In the genomic region with DNA sequence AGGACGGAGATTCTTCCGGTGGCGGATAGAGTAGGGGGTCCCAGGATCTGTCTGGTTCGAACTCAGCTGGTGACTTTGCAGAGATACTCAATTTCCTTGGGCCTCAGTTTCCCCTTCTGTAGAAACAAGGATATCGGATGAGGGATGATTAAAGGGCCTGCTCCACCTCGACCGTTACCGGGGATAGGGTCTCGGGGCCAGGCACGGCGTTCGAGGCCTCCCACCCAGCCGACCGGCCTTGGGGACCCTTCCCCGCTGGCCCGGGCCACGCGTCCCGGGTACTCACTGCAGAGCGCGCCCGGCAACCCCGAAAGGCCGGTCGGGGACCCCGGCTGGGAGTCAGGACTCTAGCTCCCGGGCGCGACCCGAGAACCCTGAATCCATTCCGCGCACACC, we compare ENCODE assay signal across 8 cellular contexts. TPM values are rescaled to one million over a fixed set of nuclear protein-coding genes. Genes with fewer than 3 reads are reported as not detected.
A peak's percentile ranks its signal among the peaks of the same experiment; 100 is the strongest.
DNase-seq lines count a peak whose midpoint lies in the region; ATAC-seq and TF ChIP-seq lines count a peak whose summit lies in the region.

No MANE protein-coding gene starts in this region.

- H3K4me1 ChIP-seq in right atrium auricular region (peaks cover 0 to 51% of the 10 kb centered on the region in 2 donors), ascending aorta (peaks cover 6 to 41% of the 10 kb centered on the region in 2 donors), lung (ENCODE audit: control insufficient read depth in 2 of 2, insufficient read depth in 2 of 2, low read length in 2 of 2) (peaks cover 12 to 28% of the 10 kb centered on the region in 2 donors)

- H3K4me3 ChIP-seq in right atrium auricular region: peak overlapping the region; percentile 89 to 93
- peak overlapping the region; percentile 76 to 98 for H3K4me3 ChIP-seq in ascending aorta
- peak overlapping the region; percentile 89 for H3K4me3 ChIP-seq in lung

- H3K27ac ChIP-seq in right atrium auricular region (peak overlapping the region; percentile 99), ascending aorta (peak overlapping the region; percentile 96 to 99), lung (ENCODE audit: low read depth in 1 of 2, low read length in 1 of 2) (peak overlapping the region; percentile 96 to 97)

- H3K27me3 ChIP-seq in right atrium auricular region: no peaks in the 10 kb centered on the region
- H3K27me3 ChIP-seq in ascending aorta: no peaks in the 10 kb centered on the region
- no peaks in the 10 kb centered on the region for H3K27me3 ChIP-seq in lung (ENCODE audit: control insufficient read depth, insufficient read depth)

- ATAC-seq in Right ventricle myocardium inferior: no peak
- no peak for ATAC-seq in lung (ENCODE audit: insufficient read depth, low FRiP score)
- ATAC-seq in GM21367 (IDR thresholded peaks at IDR 0.05; ENCODE audit: unreplicated experiment): no peak

- peaks cover 24% of the 10 kb centered on the region for H3K36me3 ChIP-seq in right atrium auricular region
- H3K36me3 ChIP-seq in ascending aorta: peaks cover 3 to 14% of the 10 kb centered on the region in 2 donors
- peaks cover 7 to 14% of the 10 kb centered on the region in 2 donors for H3K36me3 ChIP-seq in lung (ENCODE audit: control insufficient read depth in 2 of 2, insufficient read depth in 2 of 2, low read length in 2 of 2)

- no peak for TF ChIP-seq CTCF in right atrium auricular region (IDR thresholded peaks at IDR 0.05)
- no peak for TF ChIP-seq CTCF in ascending aorta (IDR thresholded peaks at IDR 0.05)
- no peak for TF ChIP-seq CTCF in lung (IDR thresholded peaks at IDR 0.05; ENCODE audit: control extremely low read depth, extremely low read depth)

- intact Hi-C loops in Right ventricle myocardium inferior (cut with DNase I) (loop anchor here (10.0 kb wide), 1 partner anchor 193 kb away; a partner anchor contains a TSS), ascending aorta (cut with DNase I) (loop anchor here (1.0 to 5.0 kb wide), 2 partner anchors 39 to 1155 kb away; a partner anchor contains a TSS)

- no peaks in the 10 kb centered on the region for H3K9me3 ChIP-seq in right atrium auricular region
- H3K9me3 ChIP-seq in ascending aorta: no peaks in the 10 kb centered on the region
- H3K9me3 ChIP-seq in lung (ENCODE audit: control insufficient read depth in 2 of 2, insufficient read depth in 1 of 2, low read length in 1 of 2): no peaks in the 10 kb centered on the region

- WGBS in lung, 2 donors: 0 to 1% methylated on average over 32 of the region's 32 CpGs

- no peak for DNase-seq in right atrium auricular region (ENCODE audit: low spot score)
- no peak for DNase-seq in Right ventricle myocardium inferior (ENCODE audit: missing footprints)
- no peak for DNase-seq in ascending aorta (ENCODE audit: low spot score in 2 of 2)
- DNase-seq in lung (ENCODE audit: low spot score): no peak
- no peak for DNase-seq in T1000 (lab: John Stamatoyannopoulos, UW)
- no peak for DNase-seq in activated CD4-positive, CD25-positive, alpha-beta regulatory T cell (lab: John Stamatoyannopoulos, UW)
- DNase-seq in NCI-H748 treated with DMSO at 0.1 percent for 48 hours (lab: John Stamatoyannopoulos, UW): no peak

RNA-seq across cellular contexts. Expression of a gene that starts 0.3 kb away (rescaled TPM):
- 10 to 100 TPM; 16.5 to 23.4 TPM for total RNA-seq in right atrium auricular region
- total RNA-seq in Right ventricle myocardium inferior: 11.6 TPM
- 254 TPM for total RNA-seq in ascending aorta
- 10 to 100 TPM; 14.2 to 32.0 TPM for total RNA-seq in lung
- polyA plus RNA-seq in lung: 10 to 100 TPM; 33.5 to 38.2 TPM

RNA-seq across cellular contexts. Expression of a gene that starts 0.6 kb away (rescaled TPM):
- total RNA-seq in right atrium auricular region (100 to 1,000 TPM; 153 to 179 TPM), Right ventricle myocardium inferior (112 TPM), ascending aorta (133 TPM), lung (100 to 1,000 TPM; 162 to 215 TPM)
- 100 to 1,000 TPM; 115 to 174 TPM for polyA plus RNA-seq in lung

RNA-seq across cellular contexts. Expression of a gene that starts 39.0 kb away (rescaled TPM):
- 10 to 100 TPM; 19.4 to 28.0 TPM for total RNA-seq in right atrium auricular region
- 24.3 TPM for total RNA-seq in Right ventricle myocardium inferior
- 99.3 TPM for total RNA-seq in ascending aorta
- total RNA-seq in lung: 10 to 100 TPM in 1 of 2 donors, 1 to 10 TPM in 1; 3.8 to 40.1 TPM
- polyA plus RNA-seq in lung: 10 to 100 TPM; 11.8 to 20.7 TPM

RNA-seq across cellular contexts. Expression of a gene that starts 48.0 kb away (rescaled TPM):
- total RNA-seq in right atrium auricular region (1 to 10 TPM; 1.1 to 1.8 TPM), Right ventricle myocardium inferior (1.1 TPM), ascending aorta (not detected), lung (1 to 10 TPM in 1 of 2 donors, not detected in 1; 3.3 TPM)
- polyA plus RNA-seq in lung: 1 to 10 TPM in 1 of 2 donors, under 1 TPM in 1; 0.71 to 2.0 TPM
